1 cellular context compared by ENCODE assay signal in the genomic region with DNA sequence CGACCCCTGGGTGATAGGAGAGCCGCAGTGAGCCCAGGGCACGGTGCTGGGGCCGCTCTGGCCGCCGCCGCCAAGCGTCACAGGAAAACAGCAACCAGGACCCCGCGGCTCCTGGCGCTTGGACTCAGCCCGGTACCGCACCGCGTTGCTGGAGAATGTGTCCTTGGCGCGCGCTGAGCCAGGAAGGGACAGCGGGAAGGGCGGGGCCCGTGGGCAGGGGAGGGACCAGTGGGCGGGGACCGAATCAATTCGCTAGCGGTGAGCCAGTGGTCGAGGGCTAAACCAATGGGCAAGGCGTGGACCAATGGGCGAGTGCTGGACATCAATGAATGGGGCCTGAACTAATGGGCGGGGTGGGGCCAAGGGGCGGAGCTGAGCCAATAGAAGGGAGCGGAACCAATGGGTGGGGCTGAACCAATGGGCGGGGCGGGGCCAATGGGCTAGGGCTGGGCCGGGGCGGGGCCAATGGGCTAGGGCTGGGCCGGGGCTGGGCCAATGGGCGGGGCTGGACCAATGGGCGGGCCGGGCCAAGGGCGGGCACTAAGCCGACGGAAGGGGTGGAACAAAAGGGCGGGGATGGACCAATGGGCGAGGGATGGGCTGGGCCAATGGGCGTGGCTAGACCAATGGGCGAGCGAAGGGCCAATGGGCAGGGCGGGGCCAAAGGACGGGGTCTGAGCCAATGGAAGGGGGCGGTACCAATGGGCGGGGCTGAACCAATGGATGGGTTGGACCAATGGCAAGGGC.
A peak's percentile ranks its signal among the peaks of the same experiment; 100 is the strongest.
TF ChIP-seq lines count a peak whose summit lies in the region.

No MANE protein-coding gene starts in this region.

TF ChIP-seq in IMR-90, 13 proteins besides CTCF, POLR2A, EP300 and RAD21:
- TF ChIP-seq BHLHE40 (IDR thresholded peaks at IDR 0.05; ENCODE audit: low read depth, low read length) (no peak), MAZ (IDR thresholded peaks at IDR 0.05; ENCODE audit: borderline replicate concordance, low read depth, low read length) (peak; percentile 84; the same call in 1 of the 2 replicates)
